ENCODE assay signal across 1 cellular context in genomic region chr4:80070880-80071620, GRCh38.
TF ChIP-seq lines count a peak whose summit lies in the region.

No MANE protein-coding gene starts in this region.

TF ChIP-seq in GM12878, 131 proteins besides CTCF, POLR2A, EP300 and RAD21 (continued from another document):
- no peak for TF ChIP-seq PKNOX1 (IDR thresholded peaks at IDR 0.05)
- TF ChIP-seq, protein P1, sequence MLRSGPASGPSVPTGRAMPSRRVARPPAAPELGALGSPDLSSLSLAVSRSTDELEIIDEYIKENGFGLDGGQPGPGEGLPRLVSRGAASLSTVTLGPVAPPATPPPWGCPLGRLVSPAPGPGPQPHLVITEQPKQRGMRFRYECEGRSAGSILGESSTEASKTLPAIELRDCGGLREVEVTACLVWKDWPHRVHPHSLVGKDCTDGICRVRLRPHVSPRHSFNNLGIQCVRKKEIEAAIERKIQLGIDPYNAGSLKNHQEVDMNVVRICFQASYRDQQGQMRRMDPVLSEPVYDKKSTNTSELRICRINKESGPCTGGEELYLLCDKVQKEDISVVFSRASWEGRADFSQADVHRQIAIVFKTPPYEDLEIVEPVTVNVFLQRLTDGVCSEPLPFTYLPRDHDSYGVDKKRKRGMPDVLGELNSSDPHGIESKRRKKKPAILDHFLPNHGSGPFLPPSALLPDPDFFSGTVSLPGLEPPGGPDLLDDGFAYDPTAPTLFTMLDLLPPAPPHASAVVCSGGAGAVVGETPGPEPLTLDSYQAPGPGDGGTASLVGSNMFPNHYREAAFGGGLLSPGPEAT (IDR thresholded peaks at IDR 0.05; ENCODE audit: low read depth): 0 out of 2 replicates have a peak, but pooled peaks have one; percentile 5
- TF ChIP-seq ZNF217 (IDR thresholded peaks at IDR 0.05): peak; percentile 56
- peak; percentile 40; the same call in 1 of the 2 replicates for TF ChIP-seq IKZF1 (conservative IDR thresholded peaks at IDR 0.05)
- TF ChIP-seq BMI1 (IDR thresholded peaks at IDR 0.05; ENCODE audit: borderline replicate concordance): peak; percentile 20; the same call in 1 of the 2 replicates
- TF ChIP-seq CBX5 (IDR thresholded peaks at IDR 0.05; ENCODE audit: low read depth): no peak
- peak; percentile 45; the same call in 1 of the 2 replicates for TF ChIP-seq MXI1 (IDR thresholded peaks at IDR 0.05; ENCODE audit: low read depth, low read length)
- TF ChIP-seq ZBTB33 (IDR thresholded peaks at IDR 0.05): no peak; the same call in 1 of the 2 replicates
- peak; percentile 32 for TF ChIP-seq MEF2B (IDR thresholded peaks at IDR 0.05; ENCODE audit: partially characterized antibody, poor library complexity, severe bottlenecking)
- TF ChIP-seq, protein P2, sequence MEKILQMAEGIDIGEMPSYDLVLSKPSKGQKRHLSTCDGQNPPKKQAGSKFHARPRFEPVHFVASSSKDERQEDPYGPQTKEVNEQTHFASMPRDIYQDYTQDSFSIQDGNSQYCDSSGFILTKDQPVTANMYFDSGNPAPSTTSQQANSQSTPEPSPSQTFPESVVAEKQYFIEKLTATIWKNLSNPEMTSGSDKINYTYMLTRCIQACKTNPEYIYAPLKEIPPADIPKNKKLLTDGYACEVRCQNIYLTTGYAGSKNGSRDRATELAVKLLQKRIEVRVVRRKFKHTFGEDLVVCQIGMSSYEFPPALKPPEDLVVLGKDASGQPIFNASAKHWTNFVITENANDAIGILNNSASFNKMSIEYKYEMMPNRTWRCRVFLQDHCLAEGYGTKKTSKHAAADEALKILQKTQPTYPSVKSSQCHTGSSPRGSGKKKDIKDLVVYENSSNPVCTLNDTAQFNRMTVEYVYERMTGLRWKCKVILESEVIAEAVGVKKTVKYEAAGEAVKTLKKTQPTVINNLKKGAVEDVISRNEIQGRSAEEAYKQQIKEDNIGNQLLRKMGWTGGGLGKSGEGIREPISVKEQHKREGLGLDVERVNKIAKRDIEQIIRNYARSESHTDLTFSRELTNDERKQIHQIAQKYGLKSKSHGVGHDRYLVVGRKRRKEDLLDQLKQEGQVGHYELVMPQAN (conservative IDR thresholded peaks at IDR 0.05): 0 out of 2 replicates have a peak, but pooled peaks have one; percentile 31
- no peak for TF ChIP-seq RBBP5 (conservative IDR thresholded peaks at IDR 0.05)
- TF ChIP-seq IKZF2 (IDR thresholded peaks at IDR 0.05): peak in 1 of 2 experiments; percentile 23; a peak in 2 of 4 replicates
